31 cellular contexts compared by ENCODE assay signal in genomic region chr9:116083837-116084236, GRCh38.
"Had no signal": no experiment of that assay in that cellular context is flagged by ENCODE, and none has a peak within 500 bp of the region (broad histone marks: within the 10 kb centered on the region; RNA-seq: fewer than 3 reads in every experiment).

No MANE protein-coding gene starts in this region.

- H3K36me3 ChIP-seq: ascending aorta, cardiac muscle cell, WERI-Rb-1 had no signal

- H3K4me3 ChIP-seq: ascending aorta, cardiac muscle cell had no signal

- H3K27me3 ChIP-seq: ascending aorta, cardiac muscle cell had no signal

- H3K4me1 ChIP-seq: ascending aorta had no signal

- FAIRE-seq: TTC549 had no signal

- H3K27ac ChIP-seq: ascending aorta, cardiac muscle cell, WERI-Rb-1 had no signal

- DNase-seq: activated CD4-positive, alpha-beta memory T cell treated with anti-CD3 and anti-CD28 coated beads, Interleukin-2, amount 10 ng/mL, durations not matched to agents 7 days and 5 days; activated CD4-positive, alpha-beta T cell treated with anti-CD3 and anti-CD28 coated beads for 1 hour; activated CD4-positive, alpha-beta T cell treated with anti-CD3 and anti-CD28 coated beads for 36 hours; activated CD4-positive, alpha-beta T cell treated with anti-CD3 and anti-CD28 coated beads for 48 hours; activated CD4-positive, alpha-beta T cell treated with anti-CD3 and anti-CD28 coated beads, Interleukin-2, amount 10 ng/mL, durations not matched to agents 7 days and 5 days; activated CD4-positive, alpha-beta T cell treated with anti-CD3 and anti-CD28 coated beads, Interleukin-2, amount 50 U/mL, for 48 hours; activated CD4-positive, CD25-positive, alpha-beta regulatory T cell; activated CD8-positive, alpha-beta memory T cell treated with anti-CD3 and anti-CD28 coated beads for 24 hours; activated CD8-positive, alpha-beta memory T cell treated with anti-CD3 and anti-CD28 coated beads, Interleukin-2, amount 10 ng/mL, durations not matched to agents 7 days and 5 days; activated CD8-positive, alpha-beta memory T cell treated with anti-CD3 and anti-CD28 coated beads, Interleukin-2, amount 50 U/mL, for 48 hours; activated CD8-positive, alpha-beta T cell treated with anti-CD3 and anti-CD28 coated beads, Interleukin-2, amount 10 ng/mL, durations not matched to agents 7 days and 5 days; activated effector memory CD4-positive, alpha-beta T cell treated with Interleukin-2 at 50 U/mL for 16 hours; activated gamma-delta T cell; activated naive CD4-positive, alpha-beta T cell treated with anti-CD3 and anti-CD28 coated beads, Interleukin-2, amount 10 ng/mL, durations not matched to agents 7 days and 5 days; activated naive CD4-positive, alpha-beta T cell treated with Interleukin-2 at 50 U/mL for 16 hours; activated naive CD8-positive, alpha-beta T cell treated with anti-CD3 and anti-CD28 coated beads, Interleukin-2, amount 10 ng/mL, durations not matched to agents 7 days and 5 days; activated naive CD8-positive, alpha-beta T cell treated with anti-CD3 and anti-CD28 coated beads, Interleukin-2, amount 50 U/mL, for 24 hours; activated T-cell treated with anti-CD3 and anti-CD28 coated beads, Interleukin-2, amount 50 U/mL, for 24 hours; activated T-cell treated with anti-CD3 and anti-CD28 coated beads, Interleukin-2, amount 50 U/mL, for 48 hours; amygdala; anterior cingulate cortex; caudate nucleus; cerebellar nuclear complex; T-helper 2 cell; T-helper 9 cell; WERI-Rb-1 had no signal

- H3K9me3 ChIP-seq: ascending aorta had no signal

- ATAC-seq: activated CD4-positive, alpha-beta T cell treated with anti-CD3 and anti-CD28 coated beads for 36 hours; activated CD4-positive, CD25-positive, alpha-beta regulatory T cell treated with anti-CD3 and anti-CD28 coated beads, Interleukin-2, amount 50 U/mL, for 24 hours; activated CD8-positive, alpha-beta memory T cell treated with anti-CD3 and anti-CD28 coated beads, Interleukin-2, amount 10 ng/mL, durations not matched to agents 7 days and 5 days; activated CD8-positive, alpha-beta T cell treated with anti-CD3 and anti-CD28 coated beads, Interleukin-2, amount 10 ng/mL, durations not matched to agents 7 days and 5 days; activated naive CD8-positive, alpha-beta T cell treated with anti-CD3 and anti-CD28 coated beads, Interleukin-2, amount 50 U/mL, for 24 hours; WTC11 had no signal
